27 cellular contexts compared by ENCODE assay signal in the genomic region with DNA sequence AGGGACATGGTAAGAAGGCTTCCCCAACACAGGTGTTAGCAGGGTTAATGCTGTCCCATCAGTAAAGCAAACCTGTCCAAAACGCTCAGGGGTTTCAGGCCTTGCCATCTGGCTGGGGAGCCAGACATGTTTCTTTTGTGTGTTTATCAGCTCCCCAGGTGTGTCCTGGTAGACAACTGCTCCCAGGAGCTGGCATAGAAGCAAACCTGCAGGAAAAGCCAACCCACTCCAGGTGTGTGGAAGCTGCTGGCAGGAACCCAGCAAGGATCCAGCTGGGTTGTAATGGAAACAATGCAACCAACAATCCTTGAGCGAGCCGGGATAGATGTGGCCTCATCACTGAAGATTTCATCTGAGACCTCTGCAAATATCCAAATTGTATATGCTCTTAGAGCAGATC.
DNase-seq lines count a peak whose midpoint lies in the region; ATAC-seq and TF ChIP-seq lines count a peak whose summit lies in the region.
"Had no signal": no experiment of that assay in that cellular context is flagged by ENCODE, and none has a peak within 500 bp of the region (broad histone marks: within the 10 kb centered on the region; RNA-seq: fewer than 3 reads in every experiment).

No MANE protein-coding gene starts in this region.

- H3K36me3 Mint-ChIP-seq in activated CD8-positive, alpha-beta memory T cell treated with anti-CD3 and anti-CD28 coated beads, Interleukin-2, amount 10 ng/mL, durations not matched to agents 7 days and 5 days: peaks cover 35% of the 10 kb centered on the region

- no peak for ATAC-seq in activated CD8-positive, alpha-beta memory T cell treated with anti-CD3 and anti-CD28 coated beads, Interleukin-2, amount 10 ng/mL, durations not matched to agents 7 days and 5 days
- ATAC-seq: activated CD4-positive, alpha-beta T cell treated with anti-CD3 and anti-CD28 coated beads for 36 hours; left lobe of liver had no signal

- H3K27me3 Mint-ChIP-seq in activated CD8-positive, alpha-beta memory T cell treated with anti-CD3 and anti-CD28 coated beads, Interleukin-2, amount 10 ng/mL, durations not matched to agents 7 days and 5 days: no peaks in the 10 kb centered on the region
- H3K27me3 Mint-ChIP-seq: activated CD4-positive, alpha-beta T cell treated with anti-CD3 and anti-CD28 coated beads for 36 hours; activated T-cell treated with anti-CD3 and anti-CD28 coated beads, Interleukin-2, amount 50 U/mL, for 24 hours; CD4-positive, alpha-beta memory T cell; T-cell had no signal

- no peaks in the 10 kb centered on the region for H3K9me3 Mint-ChIP-seq in activated CD8-positive, alpha-beta memory T cell treated with anti-CD3 and anti-CD28 coated beads, Interleukin-2, amount 10 ng/mL, durations not matched to agents 7 days and 5 days (ENCODE audit: low read depth)

- no peak overlapping the region for H3K27ac Mint-ChIP-seq in activated CD8-positive, alpha-beta memory T cell treated with anti-CD3 and anti-CD28 coated beads, Interleukin-2, amount 10 ng/mL, durations not matched to agents 7 days and 5 days
- H3K27ac Mint-ChIP-seq: activated CD4-positive, alpha-beta T cell treated with anti-CD3 and anti-CD28 coated beads for 36 hours; activated T-cell treated with anti-CD3 and anti-CD28 coated beads, Interleukin-2, amount 50 U/mL, for 24 hours; CD4-positive, alpha-beta memory T cell; immature natural killer cell; T-cell had no signal

- CTCF ChIA-PET in activated CD8-positive, alpha-beta memory T cell treated with anti-CD3 and anti-CD28 coated beads, Interleukin-2, amount 10 ng/mL, durations not matched to agents 7 days and 5 days (lab: Charles Lee): no interaction called here

- TF ChIP-seq CTCF in GM13976 (IDR thresholded peaks at IDR 0.05; ENCODE audit: borderline replicate concordance, control extremely low read depth, extremely low read depth, insufficient read depth, missing control alignments): no peak

- in situ Hi-C loops in GM13976 (cut with MboI; ENCODE audit: low sequenced_read_pairs, unreplicated experiment): no loop called here

- peaks cover 13% of the 10 kb centered on the region for H3K4me1 Mint-ChIP-seq in activated CD8-positive, alpha-beta memory T cell treated with anti-CD3 and anti-CD28 coated beads, Interleukin-2, amount 10 ng/mL, durations not matched to agents 7 days and 5 days
- H3K4me1 Mint-ChIP-seq: H9 had no signal

- peak; percentile 41 to 72 (median 44) for DNase-seq in NCI-H1417 (lab: John Stamatoyannopoulos, UW)
- no peak for DNase-seq in NCI-H1417 treated with DMSO at 0.1 percent for 48 hours (lab: John Stamatoyannopoulos, UW)
- DNase-seq in NCI-H2107 (lab: John Stamatoyannopoulos, UW): peak; percentile 60
- DNase-seq in NCI-H774 (lab: John Stamatoyannopoulos, UW): peak; percentile 33
- no peak for DNase-seq in activated CD8-positive, alpha-beta memory T cell treated with anti-CD3 and anti-CD28 coated beads, Interleukin-2, amount 10 ng/mL, durations not matched to agents 7 days and 5 days
- no peak for DNase-seq in SK-N-DZ (ENCODE audit: low spot score)
- DNase-seq in inferior parietal cortex (ENCODE audit: extremely low spot score): no peak
- no peak for DNase-seq in GM13976 (ENCODE audit: low spot score)
- DNase-seq: 8988T; activated CD4-positive, alpha-beta T cell treated with anti-CD3 and anti-CD28 coated beads for 36 hours; activated CD8-positive, alpha-beta memory T cell treated with anti-CD3 and anti-CD28 coated beads for 24 hours; activated T-cell treated with anti-CD3 and anti-CD28 coated beads, Interleukin-2, amount 50 U/mL, for 24 hours; AML-193; CD4-positive, alpha-beta memory T cell; DMS53; foreskin melanocyte; GF-D8; H9; immature natural killer cell; Karpas-422; mesendoderm; NCI-H446; Peyer's patch; SIG-M5; stomach; T-cell had no signal

- no peak overlapping the region for H3K4me3 Mint-ChIP-seq in activated CD8-positive, alpha-beta memory T cell treated with anti-CD3 and anti-CD28 coated beads, Interleukin-2, amount 10 ng/mL, durations not matched to agents 7 days and 5 days
- H3K4me3 Mint-ChIP-seq: activated CD4-positive, alpha-beta T cell treated with anti-CD3 and anti-CD28 coated beads for 36 hours; activated T-cell treated with anti-CD3 and anti-CD28 coated beads, Interleukin-2, amount 50 U/mL, for 24 hours; CD4-positive, alpha-beta memory T cell; H9; immature natural killer cell; T-cell had no signal

Comparison
In these comparisons a context has a peak if more than half of its experiments do, and no peak if none do; other contexts are left out.
1. DNase-seq: peak in NCI-H1417 (3 of 3), NCI-H2107 (single experiment) and NCI-H774 (single experiment); none in NCI-H1417 treated with DMSO at 0.1 percent for 48 hours (single experiment), activated CD8-positive, alpha-beta memory T cell treated with anti-CD3 and anti-CD28 coated beads, Interleukin-2, amount 10 ng/mL, durations not matched to agents 7 days and 5 days (single experiment), SK-N-DZ (single experiment), inferior parietal cortex (single experiment) and GM13976 (single experiment).